Comparison of ENCODE assay signal across 1 cellular context in the genomic region with DNA sequence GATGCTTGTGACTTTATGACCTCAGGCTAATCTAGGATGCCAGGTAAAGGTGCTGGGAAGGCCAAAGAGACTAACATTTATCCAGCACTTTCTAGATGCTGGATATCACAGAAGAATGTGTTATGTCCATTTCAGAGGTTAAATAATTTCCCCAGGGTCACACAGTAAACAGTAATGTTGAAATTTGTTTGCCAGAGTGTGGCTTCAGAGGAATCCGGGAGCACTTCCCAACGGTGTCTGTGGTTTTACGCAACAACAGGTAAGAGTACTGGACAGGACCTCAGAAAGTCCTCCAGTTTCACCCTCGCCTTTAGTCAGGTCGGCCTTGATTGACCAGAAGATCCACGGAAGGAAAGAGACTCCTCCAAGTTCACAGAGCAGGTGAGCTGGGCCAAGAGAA.
A peak's percentile ranks its signal among the peaks of the same experiment; 100 is the strongest.
TF ChIP-seq lines count a peak whose summit lies in the region.

No MANE protein-coding gene starts in this region.

TF ChIP-seq in HepG2, 621 proteins besides CTCF, POLR2A, EP300 and RAD21 (continued from another document and continues in another):
- TF ChIP-seq HNRNPLL (IDR thresholded peaks at IDR 0.05; ENCODE audit: low read depth, low read length, poor library complexity, severe bottlenecking) (no peak), ZNF101 (CRISPR knock-in tag; IDR thresholded peaks at IDR 0.05; ENCODE audit: borderline replicate concordance, low read depth) (no peak), HDAC2 (CRISPR knock-in tag; IDR thresholded peaks at IDR 0.05) (peak; percentile 37; the same call in 1 of the 2 replicates), ZSCAN20 (CRISPR knock-in tag; IDR thresholded peaks at IDR 0.05; ENCODE audit: borderline replicate concordance) (no peak), RBM39 (IDR thresholded peaks at IDR 0.05; ENCODE audit: low read depth, low read length, poor library complexity, severe bottlenecking) (no peak), ZNF20 (CRISPR knock-in tag; IDR thresholded peaks at IDR 0.05) (no peak), SAP130 (CRISPR knock-in tag; IDR thresholded peaks at IDR 0.05; ENCODE audit: low read depth) (peak; percentile 52), TGIF2 (CRISPR knock-in tag; IDR thresholded peaks at IDR 0.05) (0 out of 2 replicates have a peak, but pooled peaks have one; percentile 48), ZBTB21 (CRISPR knock-in tag; IDR thresholded peaks at IDR 0.05) (no peak), MYC (CRISPR knock-in tag; IDR thresholded peaks at IDR 0.05; ENCODE audit: borderline replicate concordance) (no peak), ZFP1 (CRISPR knock-in tag; IDR thresholded peaks at IDR 0.05) (no peak), ZNF564 (CRISPR knock-in tag; IDR thresholded peaks at IDR 0.05) (no peak), AGO2 (optimal IDR thresholded peaks at IDR 0.05; ENCODE audit: low read depth, low read length) (no peak), ZNF792 (CRISPR knock-in tag; IDR thresholded peaks at IDR 0.05) (no peak), NR2C2 (CRISPR knock-in tag; IDR thresholded peaks at IDR 0.05; ENCODE audit: borderline replicate concordance) (peak; percentile 16; the same call in 1 of the 2 replicates), SPEN (CRISPR knock-in tag; IDR thresholded peaks at IDR 0.05; ENCODE audit: low read depth) (no peak), ETV5 (CRISPR knock-in tag; IDR thresholded peaks at IDR 0.05; ENCODE audit: borderline replicate concordance) (peak; percentile 17; the same call in 1 of the 2 replicates), SP5 (CRISPR knock-in tag; IDR thresholded peaks at IDR 0.05; ENCODE audit: borderline replicate concordance, low read depth) (0 out of 2 replicates have a peak, but pooled peaks have one; percentile 13), KLF11 (CRISPR knock-in tag; IDR thresholded peaks at IDR 0.05) (no peak), SOX13 (IDR thresholded peaks at IDR 0.05) (no peak), SOX13 (CRISPR knock-in tag; conservative IDR thresholded peaks at IDR 0.05 in 1 of 2, IDR thresholded peaks at IDR 0.05 in 1 of 2) (peak in 1 of 2 experiments; percentile 60; a peak in 1 of 4 replicates), SNAI1 (CRISPR knock-in tag; IDR thresholded peaks at IDR 0.05; ENCODE audit: borderline replicate concordance) (no peak), TEAD3 (CRISPR knock-in tag; optimal IDR thresholded peaks at IDR 0.05; ENCODE audit: borderline replicate concordance) (peak; percentile 52), ZNF335 (CRISPR knock-in tag; IDR thresholded peaks at IDR 0.05) (no peak), FOXO1 (CRISPR knock-in tag; IDR thresholded peaks at IDR 0.05) (peak; percentile 77), ZMYM2 (CRISPR knock-in tag; IDR thresholded peaks at IDR 0.05) (no peak), GABPA (IDR thresholded peaks at IDR 0.05; ENCODE audit: low read depth, low read length) (no peak), GABPA (CRISPR knock-in tag; IDR thresholded peaks at IDR 0.05; ENCODE audit: low read depth) (no peak), ZSCAN29 (CRISPR knock-in tag; conservative IDR thresholded peaks at IDR 0.05) (no peak), ATM (IDR thresholded peaks at IDR 0.05; ENCODE audit: borderline replicate concordance) (no peak)
- TF ChIP-seq, protein P1, sequence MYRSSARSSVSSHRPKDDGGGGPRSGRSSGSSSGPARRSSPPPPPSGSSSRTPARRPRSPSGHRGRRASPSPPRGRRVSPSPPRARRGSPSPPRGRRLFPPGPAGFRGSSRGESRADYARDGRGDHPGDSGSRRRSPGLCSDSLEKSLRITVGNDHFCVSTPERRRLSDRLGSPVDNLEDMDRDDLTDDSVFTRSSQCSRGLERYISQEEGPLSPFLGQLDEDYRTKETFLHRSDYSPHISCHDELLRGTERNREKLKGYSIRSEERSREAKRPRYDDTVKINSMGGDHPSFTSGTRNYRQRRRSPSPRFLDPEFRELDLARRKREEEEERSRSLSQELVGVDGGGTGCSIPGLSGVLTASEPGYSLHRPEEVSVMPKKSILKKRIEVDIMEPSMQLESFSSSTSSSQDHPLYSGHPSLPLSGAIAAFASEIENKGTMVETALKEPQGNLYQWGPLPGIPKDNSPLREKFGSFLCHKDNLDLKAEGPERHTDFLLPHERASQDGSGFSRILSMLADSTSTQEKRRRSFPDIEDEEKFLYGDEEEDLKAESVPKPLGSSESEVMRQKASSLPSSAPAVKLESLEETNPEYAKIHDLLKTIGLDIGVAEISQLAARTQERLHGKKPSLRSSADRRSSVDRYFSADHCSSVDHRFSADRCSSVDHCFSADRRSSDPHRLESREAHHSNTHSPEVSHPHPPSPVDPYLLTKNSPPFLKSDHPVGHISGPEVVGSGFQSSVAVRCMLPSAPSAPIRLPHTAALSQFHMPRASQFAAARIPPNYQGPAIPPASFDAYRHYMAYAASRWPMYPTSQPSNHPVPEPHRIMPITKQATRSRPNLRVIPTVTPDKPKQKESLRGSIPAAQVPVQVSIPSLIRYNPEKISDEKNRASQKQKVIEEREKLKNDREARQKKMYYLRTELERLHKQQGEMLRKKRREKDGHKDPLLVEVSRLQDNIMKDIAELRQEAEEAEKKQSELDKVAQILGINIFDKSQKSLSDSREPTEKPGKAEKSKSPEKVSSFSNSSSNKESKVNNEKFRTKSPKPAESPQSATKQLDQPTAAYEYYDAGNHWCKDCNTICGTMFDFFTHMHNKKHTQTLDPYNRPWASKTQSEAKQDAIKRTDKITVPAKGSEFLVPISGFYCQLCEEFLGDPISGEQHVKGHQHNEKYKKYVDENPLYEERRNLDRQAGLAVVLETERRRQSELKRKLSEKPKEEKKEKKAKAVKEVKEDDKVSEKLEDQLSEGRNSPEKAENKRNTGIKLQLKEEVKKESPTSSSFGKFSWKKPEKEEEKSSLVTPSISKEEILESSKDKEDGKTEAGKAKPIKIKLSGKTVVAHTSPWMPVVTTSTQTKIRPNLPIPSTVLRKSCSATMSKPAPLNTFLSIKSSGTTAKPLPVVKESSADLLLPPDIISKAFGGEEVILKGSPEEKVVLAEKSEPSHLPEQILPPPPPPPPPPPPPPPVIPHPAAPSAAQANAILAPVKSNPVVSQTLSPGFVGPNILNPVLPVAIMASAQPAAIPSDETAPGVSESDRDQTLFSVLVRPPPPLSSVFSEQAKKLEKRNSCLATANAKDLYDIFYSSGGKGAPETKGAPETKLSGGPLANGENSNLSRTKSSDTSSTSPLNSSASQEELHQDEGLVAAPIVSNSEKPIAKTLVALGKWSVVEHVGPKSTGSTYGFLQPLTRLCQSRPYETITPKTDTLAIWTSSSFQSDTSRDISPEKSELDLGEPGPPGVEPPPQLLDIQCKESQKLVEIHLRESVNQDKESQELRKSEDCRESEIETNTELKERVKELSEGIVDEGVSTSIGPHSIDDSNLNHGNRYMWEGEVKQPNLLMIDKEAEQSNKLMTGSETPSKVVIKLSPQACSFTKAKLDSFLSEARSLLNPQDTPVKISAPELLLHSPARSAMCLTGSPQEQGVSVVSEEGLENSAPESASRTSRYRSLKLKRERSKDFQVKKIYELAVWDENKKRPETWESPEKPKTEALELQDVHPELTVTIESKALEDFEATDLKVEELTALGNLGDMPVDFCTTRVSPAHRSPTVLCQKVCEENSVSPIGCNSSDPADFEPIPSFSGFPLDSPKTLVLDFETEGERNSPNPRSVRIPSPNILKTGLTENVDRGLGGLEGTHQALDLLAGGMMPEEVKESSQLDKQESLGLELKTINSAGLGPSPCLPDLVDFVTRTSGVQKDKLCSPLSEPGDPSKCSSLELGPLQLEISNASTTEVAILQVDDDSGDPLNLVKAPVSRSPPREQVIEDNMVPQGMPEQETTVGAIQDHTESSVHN (CRISPR knock-in tag; IDR thresholded peaks at IDR 0.05): no peak
- TF ChIP-seq, protein P2, sequence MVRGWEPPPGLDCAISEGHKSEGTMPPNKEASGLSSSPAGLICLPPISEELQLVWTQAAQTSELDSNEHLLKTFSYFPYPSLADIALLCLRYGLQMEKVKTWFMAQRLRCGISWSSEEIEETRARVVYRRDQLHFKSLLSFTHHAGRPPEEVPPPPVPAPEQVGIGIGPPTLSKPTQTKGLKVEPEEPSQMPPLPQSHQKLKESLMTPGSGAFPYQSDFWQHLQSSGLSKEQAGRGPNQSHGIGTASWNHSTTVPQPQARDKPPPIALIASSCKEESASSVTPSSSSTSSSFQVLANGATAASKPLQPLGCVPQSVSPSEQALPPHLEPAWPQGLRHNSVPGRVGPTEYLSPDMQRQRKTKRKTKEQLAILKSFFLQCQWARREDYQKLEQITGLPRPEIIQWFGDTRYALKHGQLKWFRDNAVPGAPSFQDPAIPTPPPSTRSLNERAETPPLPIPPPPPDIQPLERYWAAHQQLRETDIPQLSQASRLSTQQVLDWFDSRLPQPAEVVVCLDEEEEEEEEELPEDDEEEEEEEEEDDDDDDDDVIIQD (CRISPR knock-in tag; IDR thresholded peaks at IDR 0.05; ENCODE audit: low read depth): 0 out of 2 replicates have a peak, but pooled peaks have one; percentile 45
- TF ChIP-seq, protein P3, sequence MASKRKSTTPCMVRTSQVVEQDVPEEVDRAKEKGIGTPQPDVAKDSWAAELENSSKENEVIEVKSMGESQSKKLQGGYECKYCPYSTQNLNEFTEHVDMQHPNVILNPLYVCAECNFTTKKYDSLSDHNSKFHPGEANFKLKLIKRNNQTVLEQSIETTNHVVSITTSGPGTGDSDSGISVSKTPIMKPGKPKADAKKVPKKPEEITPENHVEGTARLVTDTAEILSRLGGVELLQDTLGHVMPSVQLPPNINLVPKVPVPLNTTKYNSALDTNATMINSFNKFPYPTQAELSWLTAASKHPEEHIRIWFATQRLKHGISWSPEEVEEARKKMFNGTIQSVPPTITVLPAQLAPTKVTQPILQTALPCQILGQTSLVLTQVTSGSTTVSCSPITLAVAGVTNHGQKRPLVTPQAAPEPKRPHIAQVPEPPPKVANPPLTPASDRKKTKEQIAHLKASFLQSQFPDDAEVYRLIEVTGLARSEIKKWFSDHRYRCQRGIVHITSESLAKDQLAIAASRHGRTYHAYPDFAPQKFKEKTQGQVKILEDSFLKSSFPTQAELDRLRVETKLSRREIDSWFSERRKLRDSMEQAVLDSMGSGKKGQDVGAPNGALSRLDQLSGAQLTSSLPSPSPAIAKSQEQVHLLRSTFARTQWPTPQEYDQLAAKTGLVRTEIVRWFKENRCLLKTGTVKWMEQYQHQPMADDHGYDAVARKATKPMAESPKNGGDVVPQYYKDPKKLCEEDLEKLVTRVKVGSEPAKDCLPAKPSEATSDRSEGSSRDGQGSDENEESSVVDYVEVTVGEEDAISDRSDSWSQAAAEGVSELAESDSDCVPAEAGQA (IDR thresholded peaks at IDR 0.05; ENCODE audit: low read depth): no peak
- TF ChIP-seq, protein P3 (CRISPR knock-in tag; IDR thresholded peaks at IDR 0.05; ENCODE audit: borderline replicate concordance): no peak
- TF ChIP-seq, protein P4, sequence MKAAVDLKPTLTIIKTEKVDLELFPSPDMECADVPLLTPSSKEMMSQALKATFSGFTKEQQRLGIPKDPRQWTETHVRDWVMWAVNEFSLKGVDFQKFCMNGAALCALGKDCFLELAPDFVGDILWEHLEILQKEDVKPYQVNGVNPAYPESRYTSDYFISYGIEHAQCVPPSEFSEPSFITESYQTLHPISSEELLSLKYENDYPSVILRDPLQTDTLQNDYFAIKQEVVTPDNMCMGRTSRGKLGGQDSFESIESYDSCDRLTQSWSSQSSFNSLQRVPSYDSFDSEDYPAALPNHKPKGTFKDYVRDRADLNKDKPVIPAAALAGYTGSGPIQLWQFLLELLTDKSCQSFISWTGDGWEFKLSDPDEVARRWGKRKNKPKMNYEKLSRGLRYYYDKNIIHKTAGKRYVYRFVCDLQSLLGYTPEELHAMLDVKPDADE (CRISPR knock-in tag; IDR thresholded peaks at IDR 0.05): no peak
- TF ChIP-seq, protein P5, sequence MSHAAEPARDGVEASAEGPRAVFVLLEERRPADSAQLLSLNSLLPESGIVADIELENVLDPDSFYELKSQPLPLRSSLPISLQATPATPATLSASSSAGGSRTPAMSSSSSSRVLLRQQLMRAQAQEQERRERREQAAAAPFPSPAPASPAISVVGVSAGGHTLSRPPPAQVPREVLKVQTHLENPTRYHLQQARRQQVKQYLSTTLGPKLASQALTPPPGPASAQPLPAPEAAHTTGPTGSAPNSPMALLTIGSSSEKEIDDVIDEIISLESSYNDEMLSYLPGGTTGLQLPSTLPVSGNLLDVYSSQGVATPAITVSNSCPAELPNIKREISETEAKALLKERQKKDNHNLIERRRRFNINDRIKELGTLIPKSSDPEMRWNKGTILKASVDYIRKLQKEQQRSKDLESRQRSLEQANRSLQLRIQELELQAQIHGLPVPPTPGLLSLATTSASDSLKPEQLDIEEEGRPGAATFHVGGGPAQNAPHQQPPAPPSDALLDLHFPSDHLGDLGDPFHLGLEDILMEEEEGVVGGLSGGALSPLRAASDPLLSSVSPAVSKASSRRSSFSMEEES (CRISPR knock-in tag; IDR thresholded peaks at IDR 0.05): 0 out of 2 replicates have a peak, but pooled peaks have one; percentile 30
- TF ChIP-seq, protein P6, sequence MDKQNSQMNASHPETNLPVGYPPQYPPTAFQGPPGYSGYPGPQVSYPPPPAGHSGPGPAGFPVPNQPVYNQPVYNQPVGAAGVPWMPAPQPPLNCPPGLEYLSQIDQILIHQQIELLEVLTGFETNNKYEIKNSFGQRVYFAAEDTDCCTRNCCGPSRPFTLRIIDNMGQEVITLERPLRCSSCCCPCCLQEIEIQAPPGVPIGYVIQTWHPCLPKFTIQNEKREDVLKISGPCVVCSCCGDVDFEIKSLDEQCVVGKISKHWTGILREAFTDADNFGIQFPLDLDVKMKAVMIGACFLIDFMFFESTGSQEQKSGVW (CRISPR knock-in tag; IDR thresholded peaks at IDR 0.05; ENCODE audit: borderline replicate concordance): no peak
- TF ChIP-seq, protein P7, sequence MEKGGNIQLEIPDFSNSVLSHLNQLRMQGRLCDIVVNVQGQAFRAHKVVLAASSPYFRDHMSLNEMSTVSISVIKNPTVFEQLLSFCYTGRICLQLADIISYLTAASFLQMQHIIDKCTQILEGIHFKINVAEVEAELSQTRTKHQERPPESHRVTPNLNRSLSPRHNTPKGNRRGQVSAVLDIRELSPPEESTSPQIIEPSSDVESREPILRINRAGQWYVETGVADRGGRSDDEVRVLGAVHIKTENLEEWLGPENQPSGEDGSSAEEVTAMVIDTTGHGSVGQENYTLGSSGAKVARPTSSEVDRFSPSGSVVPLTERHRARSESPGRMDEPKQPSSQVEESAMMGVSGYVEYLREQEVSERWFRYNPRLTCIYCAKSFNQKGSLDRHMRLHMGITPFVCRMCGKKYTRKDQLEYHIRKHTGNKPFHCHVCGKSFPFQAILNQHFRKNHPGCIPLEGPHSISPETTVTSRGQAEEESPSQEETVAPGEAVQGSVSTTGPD (CRISPR knock-in tag; IDR thresholded peaks at IDR 0.05): no peak
